ENCODE assay signal across 15 cellular contexts in genomic region chr5:158390556-158390955, GRCh38.
DNase-seq lines count a peak whose midpoint lies in the region; ATAC-seq and TF ChIP-seq lines count a peak whose summit lies in the region.
"Had no signal": no experiment of that assay in that cellular context is flagged by ENCODE, and none has a peak within 500 bp of the region (broad histone marks: within the 10 kb centered on the region; RNA-seq: fewer than 3 reads in every experiment).

No MANE protein-coding gene starts in this region.

- no peaks in the 10 kb centered on the region for H3K27me3 Mint-ChIP-seq in activated naive CD8-positive, alpha-beta T cell treated with anti-CD3 and anti-CD28 coated beads, Interleukin-2, amount 50 U/mL, for 24 hours
- no peaks in the 10 kb centered on the region for H3K27me3 Mint-ChIP-seq in activated naive CD8-positive, alpha-beta T cell treated with anti-CD3 and anti-CD28 coated beads for 36 hours
- no peaks in the 10 kb centered on the region for H3K27me3 Mint-ChIP-seq in chondrocyte (ENCODE audit: low read depth)
- no peaks in the 10 kb centered on the region for H3K27me3 Mint-ChIP-seq in stimulated activated naive B cell treated with anti-CD40 and anti-IgM and Interleukin-4, amounts not matched to agents 10 μg/mL and 1 μg/mL and 100 μg/mL, for 72 hours
- H3K27me3 Mint-ChIP-seq in CD4-positive, alpha-beta T cell, result no peaks in the 10 kb centered on the region

- H3K36me3 Mint-ChIP-seq in activated naive CD8-positive, alpha-beta T cell treated with anti-CD3 and anti-CD28 coated beads, Interleukin-2, amount 50 U/mL, for 24 hours (ENCODE audit: low read depth), result no peaks in the 10 kb centered on the region
- H3K36me3 Mint-ChIP-seq in activated naive CD8-positive, alpha-beta T cell treated with anti-CD3 and anti-CD28 coated beads for 36 hours, result no peaks in the 10 kb centered on the region
- no peaks in the 10 kb centered on the region for H3K36me3 Mint-ChIP-seq in chondrocyte (ENCODE audit: low read depth)
- peaks cover 0 to 4% of the 10 kb centered on the region in 2 donors for H3K36me3 Mint-ChIP-seq in stimulated activated naive B cell treated with anti-CD40 and anti-IgM and Interleukin-4, amounts not matched to agents 10 μg/mL and 1 μg/mL and 100 μg/mL, for 72 hours
- no peaks in the 10 kb centered on the region for H3K36me3 Mint-ChIP-seq in CD4-positive, alpha-beta T cell (ENCODE audit: low read depth)

- peak overlapping the region; percentile 20 for H3K4me2 ChIP-seq in Loucy (ENCODE audit: low read depth, low read length, poor library complexity, severe bottlenecking)
- H3K4me2 ChIP-seq: A549 had no signal

- no peaks in the 10 kb centered on the region for H3K4me1 Mint-ChIP-seq in activated naive CD8-positive, alpha-beta T cell treated with anti-CD3 and anti-CD28 coated beads, Interleukin-2, amount 50 U/mL, for 24 hours
- no peaks in the 10 kb centered on the region for H3K4me1 Mint-ChIP-seq in activated naive CD8-positive, alpha-beta T cell treated with anti-CD3 and anti-CD28 coated beads for 36 hours
- H3K4me1 Mint-ChIP-seq in chondrocyte (ENCODE audit: low read depth), result peaks cover 22% of the 10 kb centered on the region
- H3K4me1 Mint-ChIP-seq in stimulated activated naive B cell treated with anti-CD40 and anti-IgM and Interleukin-4, amounts not matched to agents 10 μg/mL and 1 μg/mL and 100 μg/mL, for 72 hours, result peaks cover 7 to 12% of the 10 kb centered on the region in 2 donors
- H3K4me1 Mint-ChIP-seq in CD4-positive, alpha-beta T cell (ENCODE audit: low read depth), result no peaks in the 10 kb centered on the region

- no peak overlapping the region for H2AFZ ChIP-seq in Loucy (ENCODE audit: low read length)

- no peaks in the 10 kb centered on the region for H3K79me2 ChIP-seq in Loucy (ENCODE audit: insufficient read depth, low read length)

- peaks cover 6% of the 10 kb centered on the region for H3K9me3 Mint-ChIP-seq in activated naive CD8-positive, alpha-beta T cell treated with anti-CD3 and anti-CD28 coated beads, Interleukin-2, amount 50 U/mL, for 24 hours
- H3K9me3 Mint-ChIP-seq in activated naive CD8-positive, alpha-beta T cell treated with anti-CD3 and anti-CD28 coated beads for 36 hours, result peaks cover 5% of the 10 kb centered on the region
- peaks cover 2% of the 10 kb centered on the region for H3K9me3 Mint-ChIP-seq in chondrocyte (ENCODE audit: low read depth)
- peaks cover 5 to 9% of the 10 kb centered on the region in 2 donors for H3K9me3 Mint-ChIP-seq in stimulated activated naive B cell treated with anti-CD40 and anti-IgM and Interleukin-4, amounts not matched to agents 10 μg/mL and 1 μg/mL and 100 μg/mL, for 72 hours
- H3K9me3 Mint-ChIP-seq in CD4-positive, alpha-beta T cell, result no peaks in the 10 kb centered on the region

- intact Hi-C loops in CD4-positive, alpha-beta T cell (cut with DNase I, micrococcal nuclease), result no loop called here

- no peak overlapping the region for H3K27ac ChIP-seq in CD4-positive, alpha-beta T cell (ENCODE audit: low read depth, low read length)
- H3K27ac ChIP-seq: A549, gastroesophageal sphincter, HL-60 had no signal

- peak; percentile 36 for ATAC-seq in activated naive CD8-positive, alpha-beta T cell treated with anti-CD3 and anti-CD28 coated beads, Interleukin-2, amount 50 U/mL, for 24 hours
- peak; percentile 75 to 78 for ATAC-seq in stimulated activated naive B cell treated with anti-CD40 and anti-IgM and Interleukin-4, amounts not matched to agents 10 μg/mL and 1 μg/mL and 100 μg/mL, for 72 hours (replicated peaks)
- no peak for ATAC-seq in CD4-positive, alpha-beta T cell (ENCODE audit: poor library complexity)
- ATAC-seq: A549, gastroesophageal sphincter had no signal

- 0 out of 2 replicates have a peak, but pooled peaks cover 5% of the 10 kb centered on the region for H3K9me3 ChIP-seq in Loucy (ENCODE audit: insufficient read depth, low read depth, low read length)
- H3K9me3 ChIP-seq in CD4-positive, alpha-beta T cell (ENCODE audit: control insufficient read depth, low read length), result no peaks in the 10 kb centered on the region
- H3K9me3 ChIP-seq: A549, gastroesophageal sphincter had no signal

- no peak overlapping the region for H3K27ac Mint-ChIP-seq in activated naive CD8-positive, alpha-beta T cell treated with anti-CD3 and anti-CD28 coated beads, Interleukin-2, amount 50 U/mL, for 24 hours
- H3K27ac Mint-ChIP-seq in activated naive CD8-positive, alpha-beta T cell treated with anti-CD3 and anti-CD28 coated beads for 36 hours, result no peak overlapping the region
- peak overlapping the region; percentile 60 for H3K27ac Mint-ChIP-seq in chondrocyte (ENCODE audit: unreplicated experiment)
- no peak overlapping the region for H3K27ac Mint-ChIP-seq in stimulated activated naive B cell treated with anti-CD40 and anti-IgM and Interleukin-4, amounts not matched to agents 10 μg/mL and 1 μg/mL and 100 μg/mL, for 72 hours
- no peak overlapping the region for H3K27ac Mint-ChIP-seq in CD4-positive, alpha-beta T cell

- H3K4me1 ChIP-seq in Loucy (ENCODE audit: insufficient read depth, low read length, poor library complexity, severe bottlenecking), result peaks cover 21% of the 10 kb centered on the region
- H3K4me1 ChIP-seq: gastroesophageal sphincter had no signal

- no peak overlapping the region for H3K4me3 Mint-ChIP-seq in activated naive CD8-positive, alpha-beta T cell treated with anti-CD3 and anti-CD28 coated beads, Interleukin-2, amount 50 U/mL, for 24 hours
- H3K4me3 Mint-ChIP-seq in activated naive CD8-positive, alpha-beta T cell treated with anti-CD3 and anti-CD28 coated beads for 36 hours, result no peak overlapping the region
- no peak overlapping the region for H3K4me3 Mint-ChIP-seq in chondrocyte (ENCODE audit: unreplicated experiment)
- no peak overlapping the region for H3K4me3 Mint-ChIP-seq in stimulated activated naive B cell treated with anti-CD40 and anti-IgM and Interleukin-4, amounts not matched to agents 10 μg/mL and 1 μg/mL and 100 μg/mL, for 72 hours
- H3K4me3 Mint-ChIP-seq in CD4-positive, alpha-beta T cell, result no peak overlapping the region

- no peaks in the 10 kb centered on the region for H3K9me2 ChIP-seq in Loucy (replicated peaks; ENCODE audit: low read depth, low read length)

- no peaks in the 10 kb centered on the region for H3K36me3 ChIP-seq in Loucy (ENCODE audit: insufficient read depth, low read length)
- H3K36me3 ChIP-seq: gastroesophageal sphincter had no signal

- POLR2A ChIA-PET in CD4-positive, alpha-beta T cell (lab: Charles Lee), result no interaction called here

- no peak for TF ChIP-seq CTCF in Loucy (conservative IDR thresholded peaks at IDR 0.05; ENCODE audit: low read length)
- no peak for TF ChIP-seq CTCF in chondrocyte (IDR thresholded peaks at IDR 0.05)
- no peak for TF ChIP-seq CTCF in CD4-positive, alpha-beta T cell (IDR thresholded peaks at IDR 0.05)

- H3K4me3 ChIP-seq in Loucy (ENCODE audit: low read length, poor library complexity, severe bottlenecking), result no peak overlapping the region
- H3K4me3 ChIP-seq: A549, gastroesophageal sphincter had no signal

- no peaks in the 10 kb centered on the region for H4K20me1 ChIP-seq in Loucy (ENCODE audit: insufficient read depth, low read length, poor library complexity, severe bottlenecking)

- H3F3A ChIP-seq in Loucy (ENCODE audit: low read depth), result no peaks in the 10 kb centered on the region

- H3K9ac ChIP-seq in Loucy (ENCODE audit: low read depth, low read length, poor library complexity, severe bottlenecking), result no peak overlapping the region

- CTCF ChIA-PET in CD4-positive, alpha-beta T cell (lab: Charles Lee), result no interaction called here

- DNase-seq in activated naive CD8-positive, alpha-beta T cell treated with anti-CD3 and anti-CD28 coated beads, Interleukin-2, amount 50 U/mL, for 24 hours, result no peak
- no peak for DNase-seq in activated naive CD8-positive, alpha-beta T cell treated with anti-CD3 and anti-CD28 coated beads for 36 hours
- no peak for DNase-seq in chondrocyte (ENCODE audit: low spot score)
- no peak for DNase-seq in stimulated activated naive B cell treated with anti-CD40 and anti-IgM and Interleukin-4, amounts not matched to agents 10 μg/mL and 1 μg/mL and 100 μg/mL, for 72 hours
- no peak for DNase-seq in CD4-positive, alpha-beta T cell
- no peak for DNase-seq in glomerular visceral epithelial cell (ENCODE audit: extremely low spot score)
- DNase-seq in superior temporal gyrus (ENCODE audit: extremely low spot score), result no peak
- DNase-seq: aorta; mesendoderm; NCI-H187; stimulated activated CD8-positive, alpha-beta memory T cell treated with anti-CD3 and anti-CD28 coated beads, Interleukin-4, amount 100 ng/mL, for 48 hours had no signal

- H3K27me3 ChIP-seq in Loucy (ENCODE audit: insufficient read depth, low read length, poor library complexity, severe bottlenecking), result no peaks in the 10 kb centered on the region
- H3K27me3 ChIP-seq in CD4-positive, alpha-beta T cell (ENCODE audit: control insufficient read depth, insufficient read depth, low read length), result no peaks in the 10 kb centered on the region
- H3K27me3 ChIP-seq: gastroesophageal sphincter had no signal
